In genomic region chr17:13765701-13766100, GRCh38 we compare ENCODE assay signal across 20 cellular contexts.
DNase-seq lines count a peak whose midpoint lies in the region; ATAC-seq and TF ChIP-seq lines count a peak whose summit lies in the region.
"Had no signal": no experiment of that assay in that cellular context is flagged by ENCODE, and none has a peak within 500 bp of the region (broad histone marks: within the 10 kb centered on the region; RNA-seq: fewer than 3 reads in every experiment).

No MANE protein-coding gene starts in this region.

- H4K20me1 ChIP-seq in MM.1S (ENCODE audit: insufficient read depth, low read length), result no peaks in the 10 kb centered on the region

- H3K36me3 ChIP-seq in MM.1S (replicated peaks; ENCODE audit: insufficient read depth, low read length), result no peaks in the 10 kb centered on the region
- H3K36me3 ChIP-seq: Peyer's patch had no signal

- DNase-seq in Right ventricle myocardium inferior (ENCODE audit: missing footprints) (no peak), cardiac septum (ENCODE audit: low spot score) (no peak), choroid plexus epithelial cell (ENCODE audit: low read depth) (peak; percentile 22), left ventricle myocardium superior (no peak), type B pancreatic cell (ENCODE audit: extremely low spot score, unreplicated experiment) (no peak), superior temporal gyrus (ENCODE audit: extremely low spot score) (no peak), NCI-H2107 (lab: John Stamatoyannopoulos, UW) (no peak), MM.1S (no peak)
- DNase-seq: COR-L47, DMS53, KG1, NCI-H1092 treated with DMSO at 0.1 percent for 48 hours, NCI-H1694, NCI-H2171 treated with DMSO at 0.1 percent for 48 hours, NCI-H510A, NCI-H82, Peyer's patch, SIG-M5 had no signal

- intact Hi-C loops in Right ventricle myocardium inferior (cut with DNase I), result loop anchor here (5.0 kb wide), 1 partner anchor 537 kb away; the partner anchor contains the start of gene HS3ST3B1
- intact Hi-C loops in cardiac septum (cut with DNase I), result no loop called here
- intact Hi-C loops in left ventricle myocardium superior (cut with micrococcal nuclease), result no loop called here

- H3K36me3 Mint-ChIP-seq in type B pancreatic cell, result no peaks in the 10 kb centered on the region
- H3K36me3 Mint-ChIP-seq: CD14-positive monocyte had no signal

- H3K9me3 Mint-ChIP-seq in type B pancreatic cell, result peaks cover 17% of the 10 kb centered on the region

- H3K4me2 ChIP-seq in MM.1S (ENCODE audit: low read depth, low read length), result no peak overlapping the region
- H3K4me2 ChIP-seq: GM23338 had no signal

- H3K27ac ChIP-seq in MM.1S (ENCODE audit: low read length), result no peak overlapping the region
- H3K27ac ChIP-seq: Peyer's patch had no signal

- no peaks in the 10 kb centered on the region for H3K9me3 ChIP-seq in MM.1S (replicated peaks; ENCODE audit: insufficient read depth, low read length)

- H3K9ac ChIP-seq in MM.1S (ENCODE audit: low read length), result no peak overlapping the region

- H3K27me3 ChIP-seq in MM.1S (replicated peaks; ENCODE audit: insufficient read depth, low read length), result no peaks in the 10 kb centered on the region
- H3K27me3 ChIP-seq: Peyer's patch had no signal

- peaks cover 3% of the 10 kb centered on the region for H3K27me3 Mint-ChIP-seq in type B pancreatic cell

- ATAC-seq in Right ventricle myocardium inferior (peak; percentile 60), left ventricle myocardium superior (peak; percentile 87)
- ATAC-seq: GM23338 had no signal

- TF ChIP-seq CTCF in choroid plexus epithelial cell (conservative IDR thresholded peaks at IDR 0.05; ENCODE audit: low read depth, low read length) (no peak), type B pancreatic cell (conservative IDR thresholded peaks at IDR 0.05) (no peak), MM.1S (IDR thresholded peaks at IDR 0.05; ENCODE audit: low read length) (no peak)

- H3K9me2 ChIP-seq in MM.1S (replicated peaks; ENCODE audit: insufficient read depth, low read length), result no peaks in the 10 kb centered on the region

- no peaks in the 10 kb centered on the region for H3K79me2 ChIP-seq in MM.1S (ENCODE audit: low read length)

- peak overlapping the region; percentile 58 for H3K4me3 Mint-ChIP-seq in type B pancreatic cell
- H3K4me3 Mint-ChIP-seq: CD14-positive monocyte, GM23338 had no signal

- no peak overlapping the region for H2AFZ ChIP-seq in MM.1S (ENCODE audit: low read length)
- H2AFZ ChIP-seq: GM23338 had no signal

- H3K4me1 ChIP-seq in MM.1S (ENCODE audit: low read length), result no peaks in the 10 kb centered on the region
- H3K4me1 ChIP-seq: Peyer's patch had no signal

- peak overlapping the region; percentile 77 for H3K27ac Mint-ChIP-seq in type B pancreatic cell
- H3K27ac Mint-ChIP-seq: CD14-positive monocyte, GM23338 had no signal

- no peak overlapping the region for H3K4me3 ChIP-seq in choroid plexus epithelial cell (ENCODE audit: low read depth, low read length)
- no peak overlapping the region for H3K4me3 ChIP-seq in MM.1S (ENCODE audit: low read length)
- H3K4me3 ChIP-seq: GM23338, Peyer's patch had no signal

- H3F3A ChIP-seq in MM.1S (ENCODE audit: insufficient read depth, low read length), result no peaks in the 10 kb centered on the region

- H3K4me1 Mint-ChIP-seq in type B pancreatic cell (ENCODE audit: unreplicated experiment), result peaks cover 4% of the 10 kb centered on the region
- H3K4me1 Mint-ChIP-seq: CD14-positive monocyte, GM23338 had no signal
